Comparison of ENCODE assay signal across 9 cellular contexts in genomic region chr12:105378821-105379400, GRCh38. TPM values are rescaled to one million over a fixed set of nuclear protein-coding genes. Genes with fewer than 3 reads are reported as not detected.
A peak's percentile ranks its signal among the peaks of the same experiment; 100 is the strongest.
DNase-seq lines count a peak whose midpoint lies in the region; ATAC-seq, FAIRE-seq and TF ChIP-seq lines count a peak whose summit lies in the region.
"Had no signal": no experiment of that assay in that cellular context is flagged by ENCODE, and none has a peak within 500 bp of the region (broad histone marks: within the 10 kb centered on the region; RNA-seq: fewer than 3 reads in every experiment).

No MANE protein-coding gene starts in this region.

- TF ChIP-seq POLR2A in GM12878 (IDR thresholded peaks at IDR 0.05; ENCODE audit: low read depth, low read length) (no peak), GM12892 (IDR thresholded peaks at IDR 0.05; ENCODE audit: low read depth, low read length) (no peak)

- no peak overlapping the region for H3K4me3 ChIP-seq in GM12878

- TF ChIP-seq CTCF in LNCAP (IDR thresholded peaks at IDR 0.05) (peak; percentile 48; the same call in 1 of the 2 replicates), GM12878 (IDR thresholded peaks at IDR 0.05 in 2 of 3, conservative IDR thresholded peaks at IDR 0.05 in 1 of 3; ENCODE audit: control insufficient read depth in 2 of 3, extremely low read depth in 1 of 3, insufficient read depth in 1 of 3, low read depth in 3 of 3, low read length in 3 of 3) (peak in 1 of 3 experiments; percentile 15; a peak in 1 of 6 replicates)

- H4K20me1 ChIP-seq in GM12878 (ENCODE audit: control insufficient read depth, insufficient read depth), result no peaks in the 10 kb centered on the region

- H3K79me2 ChIP-seq in GM12878 (ENCODE audit: control insufficient read depth, insufficient read depth, low read length), result no peaks in the 10 kb centered on the region

- RAD21 ChIA-PET in GM12878 (lab: Charles Lee; ENCODE audit: unreplicated experiment), result interaction anchor here (1.2 kb wide), 1 partner anchor 46 kb away, joined by 3 read pairs; no protein-coding TSS in a partner anchor

- TF ChIP-seq EP300 in GM12878 (IDR thresholded peaks at IDR 0.05; ENCODE audit: borderline replicate concordance in 1 of 2, control insufficient read depth in 1 of 2, low read depth in 2 of 2, low read length in 2 of 2), result no peak

- H3K9ac ChIP-seq in GM12878 (ENCODE audit: control insufficient read depth, insufficient read depth, low read length), result no peak overlapping the region

- FAIRE-seq in GM12878 (lab: Jason Lieb, UNC) (no peak), GM12892 (lab: Jason Lieb, UNC) (no peak)
- FAIRE-seq: RCC 7860 had no signal

- 98% methylated on average over 8 of the region's 8 CpGs for WGBS in GM12878 (ENCODE audit: insufficient coverage, insufficient replicate concordance, low lambda C conversion rate, missing lambda C conversion rate)

- peak; percentile 44 for TF ChIP-seq RAD21 in GM12878 (IDR thresholded peaks at IDR 0.05; ENCODE audit: insufficient read depth, low read depth, low read length)

- CTCF ChIA-PET in GM12878 (lab: Yijun Ruan, JAX), result interaction anchor here (0.8 to 3.3 kb wide), 7 partner anchors 11 to 99 kb away, joined by 3 to 16 read pairs (median 3); no protein-coding TSS in a partner anchor

- intact Hi-C loops in GM12878 (cut with micrococcal nuclease; ENCODE audit: unreplicated experiment), result no loop called here

- no peak overlapping the region for H2AFZ ChIP-seq in GM12878 (ENCODE audit: control insufficient read depth, low read depth, low read length)

- no peaks in the 10 kb centered on the region for H3K4me1 ChIP-seq in GM12878 (ENCODE audit: control insufficient read depth, insufficient read depth, low read length)

- in situ Hi-C loops in GM12878 (cut with MboI), result no loop called here

- ATAC-seq in GM12878 (no peak), HG03565 (IDR thresholded peaks at IDR 0.05; ENCODE audit: unreplicated experiment) (no peak)

- POLR2A ChIA-PET in GM12878 (lab: Charles Lee), result no interaction called here

- no peaks in the 10 kb centered on the region; a peak in 2 of 4 replicates for H3K36me3 ChIP-seq in GM12878 (ENCODE audit: control insufficient read depth in 2 of 2, insufficient read depth in 2 of 2, low read length in 1 of 2)

- H3K4me2 ChIP-seq in GM12878 (ENCODE audit: control insufficient read depth, insufficient read depth), result no peak overlapping the region

- SMC1A ChIA-PET in GM12878 (lab: Charles Lee; ENCODE audit: uncharacterized antibody, unreplicated experiment), result interaction anchor here (0.5 to 3.8 kb wide), 5 partner anchors 20 to 116 kb away, joined by 3 to 26 read pairs (median 3); no protein-coding TSS in a partner anchor

- no peak overlapping the region for H3K27ac ChIP-seq in GM12878 (ENCODE audit: control insufficient read depth, insufficient read depth)

- no TSS peak for BruUV-seq in GM12878 (replicated peaks; lab: Mats Ljungman, UMichigan)

- no peaks in the 10 kb centered on the region for H3K27me3 ChIP-seq in GM12878 (replicated peaks in 1 of 2; ENCODE audit: control insufficient read depth in 2 of 2, insufficient read depth in 2 of 2, low read length in 1 of 2)

- DNase-seq in Daoy (ENCODE audit: low read depth), result peak; percentile 12
- DNase-seq in GM12878 (ENCODE audit: low read depth, low spot score), result no peak
- peak; percentile 31 for DNase-seq in myocyte (ENCODE audit: low read depth)
- DNase-seq in occipital lobe (lab: John Stamatoyannopoulos, UW), result no peak
- DNase-seq in GM12892 (ENCODE audit: insufficient read length), result no peak
- DNase-seq: activated CD4-positive, alpha-beta memory T cell treated with anti-CD3 and anti-CD28 coated beads, Interleukin-2, amount 10 ng/mL, durations not matched to agents 7 days and 5 days had no signal

- no peaks in the 10 kb centered on the region for H3K9me3 ChIP-seq in GM12878 (replicated peaks; ENCODE audit: control insufficient read depth, insufficient read depth, low read length)

TF ChIP-seq in GM12878, 131 proteins besides CTCF, POLR2A, EP300 and RAD21 (continues in another document):
- TF ChIP-seq FOXK2 (IDR thresholded peaks at IDR 0.05) (no peak), ATF2 (IDR thresholded peaks at IDR 0.05; ENCODE audit: low read length) (no peak), MEF2B (IDR thresholded peaks at IDR 0.05; ENCODE audit: partially characterized antibody, poor library complexity, severe bottlenecking) (no peak), HCFC1 (IDR thresholded peaks at IDR 0.05; ENCODE audit: low read length) (no peak), USF2 (IDR thresholded peaks at IDR 0.05; ENCODE audit: borderline replicate concordance, low read depth, low read length) (no peak), KDM1A (IDR thresholded peaks at IDR 0.05; ENCODE audit: borderline replicate concordance) (no peak), ESRRA (IDR thresholded peaks at IDR 0.05; ENCODE audit: low read length) (no peak), MTA3 (IDR thresholded peaks at IDR 0.05; ENCODE audit: borderline replicate concordance, low read length) (no peak), TCF7 (IDR thresholded peaks at IDR 0.05; ENCODE audit: borderline replicate concordance) (no peak), TARDBP (IDR thresholded peaks at IDR 0.05; ENCODE audit: borderline replicate concordance) (no peak), NBN (IDR thresholded peaks at IDR 0.05) (no peak), POU2F2 (IDR thresholded peaks at IDR 0.05; ENCODE audit: borderline replicate concordance, low read depth, low read length) (no peak), STAT3 (IDR thresholded peaks at IDR 0.05; ENCODE audit: low read depth, low read length) (no peak), MYB (IDR thresholded peaks at IDR 0.05; ENCODE audit: borderline replicate concordance, low read depth, low read length) (no peak), SMAD5 (IDR thresholded peaks at IDR 0.05; ENCODE audit: low read depth) (no peak), EGR1 (IDR thresholded peaks at IDR 0.05; ENCODE audit: borderline replicate concordance in 1 of 2, low read depth in 2 of 2, low read length in 2 of 2) (no peak), E2F4 (IDR thresholded peaks at IDR 0.05; ENCODE audit: low read depth, low read length) (no peak)

RNA-seq across cellular contexts. Expression of gene C12orf75, which starts 48.4 kb away (rescaled TPM):
- 89.1 and 103 TPM in 2 replicates for total RNA-seq in Daoy (2014; rRNA removed; shearing (Covaris generic))
- 40.0 and 42.0 TPM in 2 replicates for total RNA-seq in GM12878 (2013; cell fraction: nucleolus; rRNA removed)
- total RNA-seq in GM12878 (2014; rRNA removed), result 154 and 174 TPM in 2 replicates
- 160 and 164 TPM in 2 replicates for total RNA-seq in GM12878 (2014; rRNA removed; fragmentation: Illumina TruSeq; extraction: Trizol)
- total RNA-seq in GM12878 (2021), result 171 and 172 TPM in 2 replicates
- 52.2 TPM for polyA plus RNA-seq in GM12878 (2011; ENCODE audit: low read depth)
- polyA plus RNA-seq in GM12878 (2011; rRNA removed), result 150 and 222 TPM in 2 replicates
- polyA plus RNA-seq in GM12878 (2011; cell fraction: cytosol; rRNA removed), result 70.9 and 74.3 TPM in 2 replicates
- 41.2 and 46.2 TPM in 2 replicates for polyA plus RNA-seq in GM12878 (2011; cell fraction: nucleus; rRNA removed)
- polyA plus RNA-seq in GM12878 (2012), result 55.8 and 75.4 TPM in 2 replicates
- 184 and 205 TPM in 2 replicates for polyA plus RNA-seq in GM12878 (2014; fragmentation: Illumina TruSeq; extraction: Trizol)
- 10 to 100 TPM; 40.7 to 84.7 TPM for polyA plus RNA-seq in GM12878 (2014; fragmentation: Nextera tagmentation; extraction: Ambion mirVana)
- polyA plus RNA-seq in GM12878 (2014; rRNA removed), result 107 and 124 TPM in 2 replicates
- polyA plus RNA-seq in GM12878 (2016; fragmentation: Nextera tagmentation; extraction: Ambion mirVana), result 100 to 1,000 TPM; 399 to 411 TPM
- 43.8 and 53.7 TPM in 2 replicates for polyA minus RNA-seq in GM12878 (2011; rRNA and poly(A)+ RNA removed)
- 23.0 and 31.3 TPM in 2 replicates for polyA minus RNA-seq in GM12878 (2011; cell fraction: cytosol; rRNA and poly(A)+ RNA removed)
- polyA minus RNA-seq in GM12878 (2011; cell fraction: nucleus; rRNA and poly(A)+ RNA removed), result 18.0 and 35.2 TPM in 2 replicates
- 38.7 and 41.4 TPM in 2 replicates for total RNA-seq in myocyte
- 89.8 TPM for polyA plus RNA-seq in myocyte (2012)
- 36.3 TPM for total RNA-seq in occipital lobe
- 131 TPM for polyA plus RNA-seq in GM12892 (2012; ENCODE audit: missing spikeins)

Comparison
In these comparisons a context has a peak if more than half of its experiments do, and no peak if none do; other contexts are left out.
1. DNase-seq: peak in Daoy (single experiment) and myocyte (single experiment); none in GM12878 (single experiment), occipital lobe (single experiment) and GM12892 (single experiment).